ENCODE assay signal across 8 cellular contexts in genomic region chr7:158827411-158828342, GRCh38. TPM values are rescaled to one million over a fixed set of nuclear protein-coding genes. Genes with fewer than 3 reads are reported as not detected.
DNase-seq lines count a peak whose midpoint lies in the region; ATAC-seq and TF ChIP-seq lines count a peak whose summit lies in the region.

No MANE protein-coding gene starts in this region.

- peaks cover 24% of the 10 kb centered on the region for H4K20me1 ChIP-seq in hepatocyte (ENCODE audit: insufficient read depth, poor library complexity, severe bottlenecking)

- H3K79me2 ChIP-seq in hepatocyte: peaks cover 56% of the 10 kb centered on the region

- POLR2A ChIA-PET in activated CD8-positive, alpha-beta T cell treated with anti-CD3 and anti-CD28 coated beads for 36 hours (lab: Charles Lee): interaction anchor here (0.9 to 2.0 kb wide), 5 partner anchors 9 to 132 kb away, joined by 3 to 6 read pairs (median 5); no protein-coding TSS in a partner anchor

- H3K9me3 ChIP-seq in HAP-1 (no peaks in the 10 kb centered on the region), hepatocyte (ENCODE audit: low read depth) (no peaks in the 10 kb centered on the region), spleen (no peaks in the 10 kb centered on the region)

- H3K36me3 Mint-ChIP-seq in activated CD8-positive, alpha-beta T cell treated with anti-CD3 and anti-CD28 coated beads for 36 hours (ENCODE audit: low read depth): peaks cover 17% of the 10 kb centered on the region

- peak overlapping the region; percentile 65 for H3K4me3 ChIP-seq in HAP-1
- H3K4me3 ChIP-seq in hepatocyte: peak overlapping the region; percentile 91
- H3K4me3 ChIP-seq in spleen: peak overlapping the region; percentile 53 to 95 (median 80)

- CTCF ChIA-PET in activated CD8-positive, alpha-beta T cell treated with anti-CD3 and anti-CD28 coated beads for 36 hours (lab: Charles Lee): interaction anchor here (1.0 to 1.3 kb wide), 3 partner anchors 8 to 37 kb away, joined by 3 read pairs; no protein-coding TSS in a partner anchor

- H3K27ac ChIP-seq in hepatocyte: peak overlapping the region; percentile 100
- peak overlapping the region; percentile 96 to 100 (median 99) for H3K27ac ChIP-seq in spleen

- intact Hi-C loops in activated CD8-positive, alpha-beta T cell treated with anti-CD3 and anti-CD28 coated beads for 36 hours (cut with micrococcal nuclease): no loop called here
- intact Hi-C loops in spleen (cut with DNase I; ENCODE audit: low total_unique reads): loop anchor here (2.0 kb wide), 1 partner anchor 131 kb away; no protein-coding TSS in a partner anchor

- H3K9me3 Mint-ChIP-seq in activated CD8-positive, alpha-beta T cell treated with anti-CD3 and anti-CD28 coated beads for 36 hours: no peaks in the 10 kb centered on the region

- peak overlapping the region; percentile 95 for H3K27ac Mint-ChIP-seq in activated CD8-positive, alpha-beta T cell treated with anti-CD3 and anti-CD28 coated beads for 36 hours

- H2AFZ ChIP-seq in hepatocyte: peak overlapping the region; percentile 21

- no peaks in the 10 kb centered on the region for H3K27me3 ChIP-seq in HAP-1 (ENCODE audit: low read depth)
- H3K27me3 ChIP-seq in hepatocyte: no peaks in the 10 kb centered on the region
- H3K27me3 ChIP-seq in spleen (replicated peaks in 1 of 7): no peaks in the 10 kb centered on the region

- peak; percentile 46 for DNase-seq in ACHN
- peak in 1 of 2 experiments; percentile 34 for DNase-seq in HAP-1 (ENCODE audit: low spot score in 2 of 2)
- DNase-seq in activated CD8-positive, alpha-beta T cell treated with anti-CD3 and anti-CD28 coated beads for 36 hours: peak; percentile 17
- DNase-seq in hepatocyte (ENCODE audit: low spot score): peak; percentile 36
- no peak for DNase-seq in spleen
- no peak for DNase-seq in cerebellum (ENCODE audit: low spot score)
- DNase-seq in HK-2 (ENCODE audit: unreplicated experiment): no peak

- peaks cover 40% of the 10 kb centered on the region for H3K4me1 Mint-ChIP-seq in activated CD8-positive, alpha-beta T cell treated with anti-CD3 and anti-CD28 coated beads for 36 hours (ENCODE audit: low read depth)

- H3K36me3 ChIP-seq in HAP-1 (replicated peaks): peaks cover 5% of the 10 kb centered on the region; the same call in 1 of the 2 replicates
- H3K36me3 ChIP-seq in hepatocyte (replicated peaks; ENCODE audit: insufficient read depth, low read depth): no peaks in the 10 kb centered on the region
- H3K36me3 ChIP-seq in spleen: no peaks in the 10 kb centered on the region

- ATAC-seq in activated CD8-positive, alpha-beta T cell treated with anti-CD3 and anti-CD28 coated beads for 36 hours: no peak
- no peak for ATAC-seq in HG02981 (IDR thresholded peaks at IDR 0.05; ENCODE audit: unreplicated experiment)

- no peak for TF ChIP-seq POLR2A in spleen (IDR thresholded peaks at IDR 0.05)

- 36% methylated on average over 21 of the region's 21 CpGs for WGBS in hepatocyte (ENCODE audit: low lambda C conversion rate, missing lambda C conversion rate)
- 10 to 12% (median 10%) methylated on average over 21 of the region's 21 CpGs for WGBS in spleen, 5 donors

- H3K4me2 ChIP-seq in hepatocyte: peak overlapping the region; percentile 86

- H3K4me1 ChIP-seq in HAP-1 (peaks cover 16% of the 10 kb centered on the region), hepatocyte (ENCODE audit: insufficient read depth) (peaks cover 13% of the 10 kb centered on the region), spleen (peaks cover 10 to 63% (median 52%) of the 10 kb centered on the region in 6 donors)

- in situ Hi-C loops in ACHN (cut with HindIII; ENCODE audit: low pct_ligation_motif_present, low pct_unique_long_range_greater_than_20kb, low sequenced_read_pairs) (no loop called here), HAP-1 (cut with MboI; ENCODE audit: low sequenced_read_pairs) (no loop called here)

- H3K4me3 Mint-ChIP-seq in activated CD8-positive, alpha-beta T cell treated with anti-CD3 and anti-CD28 coated beads for 36 hours: peak overlapping the region; percentile 89

- no peak for TF ChIP-seq CTCF in activated CD8-positive, alpha-beta T cell treated with anti-CD3 and anti-CD28 coated beads for 36 hours (IDR thresholded peaks at IDR 0.05)
- TF ChIP-seq CTCF in hepatocyte (IDR thresholded peaks at IDR 0.05; ENCODE audit: poor library complexity) (no peak), spleen (IDR thresholded peaks at IDR 0.05 in 8 of 11, conservative IDR thresholded peaks at IDR 0.05 in 3 of 11) (no peak)

- no peaks in the 10 kb centered on the region for H3K27me3 Mint-ChIP-seq in activated CD8-positive, alpha-beta T cell treated with anti-CD3 and anti-CD28 coated beads for 36 hours

- no peaks in the 10 kb centered on the region for H3K9me2 ChIP-seq in hepatocyte (replicated peaks; ENCODE audit: insufficient read depth)

RNA-seq across cellular contexts. Expression of gene ESYT2, which starts 1.6 kb away (rescaled TPM):
- total RNA-seq in activated CD8-positive, alpha-beta T cell treated with anti-CD3 and anti-CD28 coated beads for 36 hours: 10 to 100 TPM; 55.5 to 56.6 TPM
- total RNA-seq in hepatocyte: 59.6 and 61.2 TPM in 2 replicates
- 29.4 and 33.4 TPM in 2 replicates for polyA plus RNA-seq in hepatocyte
- total RNA-seq in spleen: 10 to 100 TPM; 37.1 to 61.0 (median 47.2) TPM
- polyA plus RNA-seq in spleen: 10 to 100 TPM in 2 of 3 donors, 1 to 10 TPM in 1; 6.6 to 10.3 (median 10.0) TPM
- 41.6 TPM for total RNA-seq in cerebellum

RNA-seq across cellular contexts. Expression of gene DYNC2I1, which starts 28.7 kb away (rescaled TPM):
- 10 to 100 TPM; 14.8 to 17.0 TPM for total RNA-seq in activated CD8-positive, alpha-beta T cell treated with anti-CD3 and anti-CD28 coated beads for 36 hours
- total RNA-seq in hepatocyte (8.0 and 11.2 TPM in 2 replicates), spleen (10 to 100 TPM; 14.9 to 21.7 (median 17.8) TPM), cerebellum (15.9 TPM)
- polyA plus RNA-seq in hepatocyte (31.9 and 54.0 TPM in 2 replicates), spleen (1 to 10 TPM; 3.7 to 8.6 (median 8.0) TPM)

Comparison
In these comparisons a context has a peak if more than half of its experiments do, and no peak if none do; other contexts are left out.
1. DNase-seq: peak in ACHN (single experiment), activated CD8-positive, alpha-beta T cell treated with anti-CD3 and anti-CD28 coated beads for 36 hours (single experiment) and hepatocyte (single experiment); none in spleen (single experiment), cerebellum (single experiment) and HK-2 (single experiment).
2. Peak in every context shown above with its lines, with median percentiles within 50 percentile points of each other: H3K4me3 ChIP-seq.